ENCODE assay signal across 2 cellular contexts in genomic region chr5:180097163-180097894, GRCh38.
A peak's percentile ranks its signal among the peaks of the same experiment; 100 is the strongest.
TF ChIP-seq lines count a peak whose summit lies in the region.

No MANE protein-coding gene starts in this region.

TF ChIP-seq in A549, 52 proteins besides CTCF, POLR2A, EP300 and RAD21:
- no peak for TF ChIP-seq HOXA7 (CRISPR knock-in tag; IDR thresholded peaks at IDR 0.05)
- TF ChIP-seq NR3C1 (IDR thresholded peaks at IDR 0.05): no peak
- no peak for TF ChIP-seq BHLHE40 (IDR thresholded peaks at IDR 0.05; ENCODE audit: low read depth, low read length)
- TF ChIP-seq RARB (CRISPR knock-in tag; IDR thresholded peaks at IDR 0.05): no peak
- TF ChIP-seq HEYL (CRISPR knock-in tag; IDR thresholded peaks at IDR 0.05): no peak
- no peak for TF ChIP-seq CBX2 (IDR thresholded peaks at IDR 0.05; ENCODE audit: borderline replicate concordance, low read depth)
- TF ChIP-seq PBX3 (IDR thresholded peaks at IDR 0.05): no peak

TF ChIP-seq in H1, 55 proteins besides CTCF, POLR2A, EP300 and RAD21:
- TF ChIP-seq, protein P1, sequence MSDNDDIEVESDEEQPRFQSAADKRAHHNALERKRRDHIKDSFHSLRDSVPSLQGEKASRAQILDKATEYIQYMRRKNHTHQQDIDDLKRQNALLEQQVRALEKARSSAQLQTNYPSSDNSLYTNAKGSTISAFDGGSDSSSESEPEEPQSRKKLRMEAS (IDR thresholded peaks at IDR 0.05): peak; percentile 33; the same call in 1 of the 2 replicates
- TF ChIP-seq, protein P2, sequence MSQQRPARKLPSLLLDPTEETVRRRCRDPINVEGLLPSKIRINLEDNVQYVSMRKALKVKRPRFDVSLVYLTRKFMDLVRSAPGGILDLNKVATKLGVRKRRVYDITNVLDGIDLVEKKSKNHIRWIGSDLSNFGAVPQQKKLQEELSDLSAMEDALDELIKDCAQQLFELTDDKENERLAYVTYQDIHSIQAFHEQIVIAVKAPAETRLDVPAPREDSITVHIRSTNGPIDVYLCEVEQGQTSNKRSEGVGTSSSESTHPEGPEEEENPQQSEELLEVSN (IDR thresholded peaks at IDR 0.05): 0 out of 2 replicates have a peak, but pooled peaks have one; percentile 29
- TF ChIP-seq TAF1 (IDR thresholded peaks at IDR 0.05; ENCODE audit: low read depth, low read length) (no peak), CHD2 (IDR thresholded peaks at IDR 0.05; ENCODE audit: low read length) (no peak)
